In genomic region chr14:76339922-76340615, GRCh38 we compare ENCODE assay signal across 1 cellular context.
TF ChIP-seq lines count a peak whose summit lies in the region.

No MANE protein-coding gene starts in this region.

TF ChIP-seq in SK-N-SH treated with all-trans-retinoic acid at 6 μM for 48 hours, 23 proteins besides CTCF, POLR2A, EP300 and RAD21 (continued from another document):
- TF ChIP-seq, protein P1, sequence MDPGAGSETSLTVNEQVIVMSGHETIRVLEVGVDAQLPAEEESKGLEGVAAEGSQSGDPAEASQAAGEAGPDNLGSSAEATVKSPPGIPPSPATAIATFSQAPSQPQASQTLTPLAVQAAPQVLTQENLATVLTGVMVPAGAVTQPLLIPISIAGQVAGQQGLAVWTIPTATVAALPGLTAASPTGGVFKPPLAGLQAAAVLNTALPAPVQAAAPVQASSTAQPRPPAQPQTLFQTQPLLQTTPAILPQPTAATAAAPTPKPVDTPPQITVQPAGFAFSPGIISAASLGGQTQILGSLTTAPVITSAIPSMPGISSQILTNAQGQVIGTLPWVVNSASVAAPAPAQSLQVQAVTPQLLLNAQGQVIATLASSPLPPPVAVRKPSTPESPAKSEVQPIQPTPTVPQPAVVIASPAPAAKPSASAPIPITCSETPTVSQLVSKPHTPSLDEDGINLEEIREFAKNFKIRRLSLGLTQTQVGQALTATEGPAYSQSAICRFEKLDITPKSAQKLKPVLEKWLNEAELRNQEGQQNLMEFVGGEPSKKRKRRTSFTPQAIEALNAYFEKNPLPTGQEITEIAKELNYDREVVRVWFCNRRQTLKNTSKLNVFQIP (CRISPR knock-in tag; IDR thresholded peaks at IDR 0.05; ENCODE audit: borderline replicate concordance, low read depth), result no peak
- no peak for TF ChIP-seq ZNF8 (CRISPR knock-in tag; IDR thresholded peaks at IDR 0.05)
- TF ChIP-seq GLIS3 (CRISPR knock-in tag; IDR thresholded peaks at IDR 0.05), result no peak
- TF ChIP-seq ESRRG (CRISPR knock-in tag; IDR thresholded peaks at IDR 0.05), result no peak
- no peak for TF ChIP-seq RARB (CRISPR knock-in tag; IDR thresholded peaks at IDR 0.05)
- TF ChIP-seq CSDC2 (CRISPR knock-in tag; IDR thresholded peaks at IDR 0.05), result no peak
- no peak for TF ChIP-seq TCF4 (CRISPR knock-in tag; IDR thresholded peaks at IDR 0.05; ENCODE audit: borderline replicate concordance)
- no peak for TF ChIP-seq ZFP3 (CRISPR knock-in tag; IDR thresholded peaks at IDR 0.05)
- no peak for TF ChIP-seq SNAI2 (CRISPR knock-in tag; IDR thresholded peaks at IDR 0.05)
- TF ChIP-seq BACH2 (CRISPR knock-in tag; IDR thresholded peaks at IDR 0.05; ENCODE audit: borderline replicate concordance), result no peak
- no peak for TF ChIP-seq ISL1 (CRISPR knock-in tag; IDR thresholded peaks at IDR 0.05)
- no peak for TF ChIP-seq ZNF565 (CRISPR knock-in tag; conservative IDR thresholded peaks at IDR 0.05; ENCODE audit: low read depth)
- no peak for TF ChIP-seq ZC3H10 (CRISPR knock-in tag; IDR thresholded peaks at IDR 0.05)
- no peak for TF ChIP-seq TOX (CRISPR knock-in tag; IDR thresholded peaks at IDR 0.05; ENCODE audit: borderline replicate concordance)
